Comparison of ENCODE assay signal across 2 cellular contexts in genomic region chr19:48635263-48635965, GRCh38.
TF ChIP-seq lines count a peak whose summit lies in the region.

No MANE protein-coding gene starts in this region.

TF ChIP-seq in GM12891, 5 proteins besides CTCF, POLR2A, EP300 and RAD21:
- TF ChIP-seq TAF1 (IDR thresholded peaks at IDR 0.05; ENCODE audit: low read depth, low read length) = no peak
- 0 out of 2 replicates have a peak, but pooled peaks have one; percentile 34 for TF ChIP-seq POLR2AphosphoS5 (IDR thresholded peaks at IDR 0.05; ENCODE audit: low read depth, low read length)

TF ChIP-seq in HepG2, 621 proteins besides CTCF, POLR2A, EP300 and RAD21 (continues in another document):
- TF ChIP-seq ZFX (CRISPR knock-in tag; IDR thresholded peaks at IDR 0.05; ENCODE audit: low read depth) (no peak), CC2D1A (CRISPR knock-in tag; IDR thresholded peaks at IDR 0.05) (no peak), ZNF777 (CRISPR knock-in tag; IDR thresholded peaks at IDR 0.05) (peak; percentile 65), SIN3A (IDR thresholded peaks at IDR 0.05; ENCODE audit: borderline replicate concordance, low read depth, low read length) (peak; percentile 38; the same call in 1 of the 2 replicates), FOXA3 (CRISPR knock-in tag; IDR thresholded peaks at IDR 0.05) (peak; percentile 6; the same call in 1 of the 2 replicates), SPEN (CRISPR knock-in tag; IDR thresholded peaks at IDR 0.05; ENCODE audit: low read depth) (0 out of 2 replicates have a peak, but pooled peaks have one; percentile 46), ZNF709 (CRISPR knock-in tag; IDR thresholded peaks at IDR 0.05) (0 out of 2 replicates have a peak, but pooled peaks have one; percentile 47), BORCS8-MEF2B (CRISPR knock-in tag; IDR thresholded peaks at IDR 0.05) (no peak), TFDP1 (CRISPR knock-in tag; IDR thresholded peaks at IDR 0.05; ENCODE audit: borderline replicate concordance) (peak; percentile 53; the same call in 1 of the 2 replicates), THRA (CRISPR knock-in tag; IDR thresholded peaks at IDR 0.05; ENCODE audit: borderline replicate concordance) (peak; percentile 42; the same call in 1 of the 2 replicates), NFKBIZ (CRISPR knock-in tag; IDR thresholded peaks at IDR 0.05) (peak; percentile 41; the same call in 1 of the 2 replicates), MYNN (CRISPR knock-in tag; IDR thresholded peaks at IDR 0.05; ENCODE audit: low read depth) (no peak), GFI1 (CRISPR knock-in tag; IDR thresholded peaks at IDR 0.05; ENCODE audit: borderline replicate concordance) (0 out of 2 replicates have a peak, but pooled peaks have one; percentile 5), SP5 (CRISPR knock-in tag; IDR thresholded peaks at IDR 0.05; ENCODE audit: borderline replicate concordance, low read depth) (0 out of 2 replicates have a peak, but pooled peaks have one; percentile 11), MAZ (IDR thresholded peaks at IDR 0.05; ENCODE audit: borderline replicate concordance, low read depth, low read length) (no peak), MAZ (CRISPR knock-in tag; IDR thresholded peaks at IDR 0.05; ENCODE audit: low read depth) (peak; percentile 47; the same call in 1 of the 2 replicates), SP1 (IDR thresholded peaks at IDR 0.05) (no peak), SP1 (CRISPR knock-in tag; IDR thresholded peaks at IDR 0.05) (peak; percentile 59; the same call in 1 of the 2 replicates), RXRB (CRISPR knock-in tag; IDR thresholded peaks at IDR 0.05; ENCODE audit: borderline replicate concordance) (peak; percentile 32; the same call in 1 of the 2 replicates), MAX (IDR thresholded peaks at IDR 0.05) (peak; percentile 59; the same call in 1 of the 2 replicates), RERE (CRISPR knock-in tag; IDR thresholded peaks at IDR 0.05; ENCODE audit: low read depth) (no peak), MXI1 (IDR thresholded peaks at IDR 0.05; ENCODE audit: borderline replicate concordance, low read depth, low read length) (peak; percentile 34; the same call in 1 of the 3 replicates), ZNF790 (CRISPR knock-in tag; IDR thresholded peaks at IDR 0.05; ENCODE audit: borderline replicate concordance) (0 out of 2 replicates have a peak, but pooled peaks have one; percentile 37), ZNF574 (CRISPR knock-in tag; IDR thresholded peaks at IDR 0.05) (peak; percentile 25; the same call in 1 of the 2 replicates), GABPB1 (CRISPR knock-in tag; IDR thresholded peaks at IDR 0.05) (0 out of 2 replicates have a peak, but pooled peaks have one; percentile 20), SAP130 (CRISPR knock-in tag; IDR thresholded peaks at IDR 0.05; ENCODE audit: low read depth) (peak; percentile 53), HOXA5 (CRISPR knock-in tag; IDR thresholded peaks at IDR 0.05) (0 out of 2 replicates have a peak, but pooled peaks have one; percentile 11), ZNF563 (CRISPR knock-in tag; IDR thresholded peaks at IDR 0.05) (peak; percentile 64; the same call in 1 of the 2 replicates), DRAP1 (CRISPR knock-in tag; IDR thresholded peaks at IDR 0.05) (no peak), MED1 (CRISPR knock-in tag; IDR thresholded peaks at IDR 0.05) (0 out of 2 replicates have a peak, but pooled peaks have one; percentile 7), POLR2AphosphoS5 (IDR thresholded peaks at IDR 0.05; ENCODE audit: low read depth, low read length) (peak; percentile 91), GATAD1 (CRISPR knock-in tag; IDR thresholded peaks at IDR 0.05) (peak; percentile 23; the same call in 1 of the 2 replicates), HDAC1 (CRISPR knock-in tag; IDR thresholded peaks at IDR 0.05) (peak; percentile 12), ZNF496 (CRISPR knock-in tag; IDR thresholded peaks at IDR 0.05; ENCODE audit: insufficient replicate concordance) (no peak), HES4 (CRISPR knock-in tag; IDR thresholded peaks at IDR 0.05; ENCODE audit: borderline replicate concordance) (peak; percentile 75; the same call in 1 of the 2 replicates), ASH2L (IDR thresholded peaks at IDR 0.05; ENCODE audit: insufficient read length, low read depth, low read length) (peak; percentile 20), REST (IDR thresholded peaks at IDR 0.05; ENCODE audit: borderline replicate concordance in 1 of 2, low read depth in 1 of 2, low read length in 2 of 2) (peak in 1 of 2 experiments; percentile 50; a peak in 1 of 4 replicates), MTERF4 (CRISPR knock-in tag; IDR thresholded peaks at IDR 0.05) (0 out of 2 replicates have a peak, but pooled peaks have one; percentile 59), ZNF333 (CRISPR knock-in tag; IDR thresholded peaks at IDR 0.05; ENCODE audit: borderline replicate concordance) (0 out of 2 replicates have a peak, but pooled peaks have one; percentile 14), YY1 (IDR thresholded peaks at IDR 0.05; ENCODE audit: insufficient read depth, insufficient replicate concordance, low read depth, low read length) (peak; percentile 24), ZNF441 (CRISPR knock-in tag; IDR thresholded peaks at IDR 0.05; ENCODE audit: borderline replicate concordance) (no peak), IRF1 (CRISPR knock-in tag; IDR thresholded peaks at IDR 0.05; ENCODE audit: low read depth) (no peak)
